1 cellular context compared by ENCODE assay signal in the genomic region with DNA sequence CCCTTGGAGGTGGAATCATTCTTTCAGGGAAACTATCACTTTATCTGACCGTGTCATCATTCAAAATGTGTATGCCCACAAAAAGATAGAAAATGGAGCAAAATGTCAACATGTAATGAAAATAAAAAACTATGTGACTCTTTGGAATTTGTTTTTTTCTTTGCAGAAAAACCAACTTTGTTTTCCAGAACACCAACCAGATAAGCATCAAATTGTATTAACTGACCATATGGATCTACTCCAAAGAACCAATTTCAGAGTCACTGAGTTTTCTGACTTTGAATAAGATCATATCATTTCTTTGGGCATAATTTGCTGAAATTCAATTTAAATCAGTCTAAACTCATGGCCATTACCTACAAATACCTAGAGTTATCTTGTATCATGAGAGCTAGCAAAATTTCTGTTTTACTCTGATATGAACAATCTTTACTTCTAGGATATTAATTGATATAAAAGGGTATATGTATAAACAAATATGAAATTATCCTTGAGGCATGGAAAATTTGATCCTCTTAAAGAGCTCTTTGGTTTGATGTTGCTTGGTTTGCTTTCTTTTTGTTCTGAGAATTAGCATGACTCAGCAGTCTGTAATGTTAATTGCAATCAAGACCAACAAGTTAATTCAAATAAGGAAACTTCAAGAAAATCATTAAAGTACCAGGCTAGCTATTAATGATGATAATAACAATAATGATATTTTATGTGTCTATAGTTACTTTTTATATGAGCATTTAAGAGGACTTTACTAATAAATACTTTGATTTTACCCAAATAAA.
TF ChIP-seq lines count a peak whose summit lies in the region.

No MANE protein-coding gene starts in this region.

TF ChIP-seq in HepG2, 621 proteins besides CTCF, POLR2A, EP300 and RAD21 (continued from another document):
- TF ChIP-seq, protein P1, sequence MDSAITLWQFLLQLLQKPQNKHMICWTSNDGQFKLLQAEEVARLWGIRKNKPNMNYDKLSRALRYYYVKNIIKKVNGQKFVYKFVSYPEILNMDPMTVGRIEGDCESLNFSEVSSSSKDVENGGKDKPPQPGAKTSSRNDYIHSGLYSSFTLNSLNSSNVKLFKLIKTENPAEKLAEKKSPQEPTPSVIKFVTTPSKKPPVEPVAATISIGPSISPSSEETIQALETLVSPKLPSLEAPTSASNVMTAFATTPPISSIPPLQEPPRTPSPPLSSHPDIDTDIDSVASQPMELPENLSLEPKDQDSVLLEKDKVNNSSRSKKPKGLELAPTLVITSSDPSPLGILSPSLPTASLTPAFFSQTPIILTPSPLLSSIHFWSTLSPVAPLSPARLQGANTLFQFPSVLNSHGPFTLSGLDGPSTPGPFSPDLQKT (CRISPR knock-in tag; IDR thresholded peaks at IDR 0.05; ENCODE audit: borderline replicate concordance): no peak
